ENCODE assay signal across 8 cellular contexts in genomic region chr19:43765109-43765876, GRCh38. TPM values are rescaled to one million over a fixed set of nuclear protein-coding genes. Genes with fewer than 3 reads are reported as not detected.
A peak's percentile ranks its signal among the peaks of the same experiment; 100 is the strongest.
DNase-seq lines count a peak whose midpoint lies in the region; ATAC-seq and TF ChIP-seq lines count a peak whose summit lies in the region.

No MANE protein-coding gene starts in this region.

- DNase-seq in RPMI7951 (ENCODE audit: low read depth) (peak; percentile 100), activated gamma-delta T cell treated with Interleukin-2 at 50 U/mL for 16 hours (peak; percentile 54), hepatocyte (ENCODE audit: low spot score) (peak; percentile 74), DMS114 treated with DMSO at 0.1 percent for 48 hours (lab: John Stamatoyannopoulos, UW; ENCODE audit: unreplicated experiment) (no peak), SHP77 (lab: John Stamatoyannopoulos, UW) (no peak)
- peak; percentile 71 to 80 for DNase-seq in stimulated activated CD4-positive, alpha-beta T cell treated with anti-CD3 and anti-CD28 coated beads, Interleukin-4, amount 100 ng/mL, for 4 hours

- no peaks in the 10 kb centered on the region for H3K27me3 ChIP-seq in hepatocyte

- no peaks in the 10 kb centered on the region for H4K20me1 ChIP-seq in hepatocyte (ENCODE audit: insufficient read depth, poor library complexity, severe bottlenecking)

- peak overlapping the region; percentile 57 for H3K27ac ChIP-seq in hepatocyte

- no peak overlapping the region for H2AFZ ChIP-seq in hepatocyte

- H3K9me2 ChIP-seq in hepatocyte (replicated peaks; ENCODE audit: insufficient read depth), result no peaks in the 10 kb centered on the region

- H3K4me2 ChIP-seq in hepatocyte, result no peak overlapping the region

- peaks cover 4% of the 10 kb centered on the region for H3K4me1 ChIP-seq in hepatocyte (ENCODE audit: insufficient read depth)

- no peaks in the 10 kb centered on the region for H3K79me2 ChIP-seq in hepatocyte

- 63% methylated on average over 16 of the region's 16 CpGs for whole genome bisulfite sequencing in hepatocyte (ENCODE audit: low lambda C conversion rate, missing lambda C conversion rate)

- no peak for TF ChIP-seq CTCF in hepatocyte (IDR thresholded peaks at IDR 0.05; ENCODE audit: poor library complexity)

- H3K4me3 ChIP-seq in hepatocyte, result no peak overlapping the region

- no peaks in the 10 kb centered on the region for H3K9me3 ChIP-seq in hepatocyte (ENCODE audit: low read depth)

- H3K36me3 ChIP-seq in hepatocyte (replicated peaks; ENCODE audit: insufficient read depth, low read depth), result no peaks in the 10 kb centered on the region

- ATAC-seq in GM18858 (IDR thresholded peaks at IDR 0.05; ENCODE audit: unreplicated experiment) (peak; percentile 55), HG02970 (IDR thresholded peaks at IDR 0.05; ENCODE audit: low FRiP score, unreplicated experiment) (peak; percentile 56)

RNA-seq across cellular contexts. Expression of gene SMG9, which starts 10.5 kb away (rescaled TPM):
- total RNA-seq in RPMI7951 (2014; rRNA removed; shearing (Covaris generic)), result 17.0 and 39.3 TPM in 2 replicates
- total RNA-seq in hepatocyte, result 9.5 and 16.1 TPM in 2 replicates
- 34.9 and 39.7 TPM in 2 replicates for polyA plus RNA-seq in hepatocyte

RNA-seq across cellular contexts. Expression of gene KCNN4, which starts 15.5 kb away (rescaled TPM):
- 71.6 and 126 TPM in 2 replicates for total RNA-seq in RPMI7951 (2014; rRNA removed; shearing (Covaris generic))
- 2.8 and 3.6 TPM in 2 replicates for total RNA-seq in hepatocyte
- polyA plus RNA-seq in hepatocyte, result 5.4 and 8.3 TPM in 2 replicates

RNA-seq across cellular contexts. Expression of gene LYPD5, which starts 37.0 kb away (rescaled TPM):
- total RNA-seq in RPMI7951 (2014; rRNA removed; shearing (Covaris generic)), result 0.24 and 0.59 TPM in 2 replicates
- total RNA-seq in hepatocyte, result 0.20 and 1.8 TPM in 2 replicates
- 1.6 and 1.9 TPM in 2 replicates for polyA plus RNA-seq in hepatocyte

RNA-seq across cellular contexts. Expression of gene IRGC, which starts 49.4 kb away (rescaled TPM):
- not detected in 2 replicates for total RNA-seq in RPMI7951 (2014; rRNA removed; shearing (Covaris generic))
- total RNA-seq in hepatocyte, result not detected in 2 replicates
- polyA plus RNA-seq in hepatocyte, result not detected in 2 replicates

Comparison
In these comparisons a context has a peak if more than half of its experiments do, and no peak if none do; other contexts are left out.
1. DNase-seq: peak in RPMI7951 (single experiment), activated gamma-delta T cell treated with Interleukin-2 at 50 U/mL for 16 hours (single experiment), hepatocyte (single experiment) and stimulated activated CD4-positive, alpha-beta T cell treated with anti-CD3 and anti-CD28 coated beads, Interleukin-4, amount 100 ng/mL, for 4 hours (2 of 2); none in DMS114 treated with DMSO at 0.1 percent for 48 hours (single experiment) and SHP77 (0 of 2).
2. RNA of gene KCNN4, which starts 15.5 kb away (total RNA-seq): 71.6 to 126 TPM in RPMI7951; 2.8 to 3.6 TPM in hepatocyte; every median in the first group is over 10 times any median in the second.